Comparison of ENCODE assay signal across 1 cellular context in the genomic region with DNA sequence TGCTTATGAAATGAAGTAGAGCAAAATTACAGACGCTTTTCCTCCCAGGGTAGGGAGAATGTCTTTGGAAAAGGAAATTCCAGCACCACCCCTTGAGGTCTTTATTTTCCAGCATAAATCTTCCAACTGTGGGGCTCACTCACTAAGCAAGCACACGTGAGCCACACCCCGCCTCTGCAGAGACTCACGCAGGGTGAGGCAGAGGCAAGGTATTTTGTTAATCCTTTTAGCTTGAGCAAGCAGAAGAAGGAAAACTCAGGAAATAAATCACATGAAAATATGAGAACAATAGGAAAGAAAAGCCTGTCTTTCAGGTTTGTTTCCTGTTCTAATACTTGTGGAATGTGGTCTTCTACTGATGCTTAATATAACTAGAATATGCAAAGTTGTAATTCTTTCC.
TF ChIP-seq lines count a peak whose summit lies in the region.

No MANE protein-coding gene starts in this region.

TF ChIP-seq in GM23338, 12 proteins besides CTCF, POLR2A, EP300 and RAD21 (continued from another document):
- TF ChIP-seq, protein P1, sequence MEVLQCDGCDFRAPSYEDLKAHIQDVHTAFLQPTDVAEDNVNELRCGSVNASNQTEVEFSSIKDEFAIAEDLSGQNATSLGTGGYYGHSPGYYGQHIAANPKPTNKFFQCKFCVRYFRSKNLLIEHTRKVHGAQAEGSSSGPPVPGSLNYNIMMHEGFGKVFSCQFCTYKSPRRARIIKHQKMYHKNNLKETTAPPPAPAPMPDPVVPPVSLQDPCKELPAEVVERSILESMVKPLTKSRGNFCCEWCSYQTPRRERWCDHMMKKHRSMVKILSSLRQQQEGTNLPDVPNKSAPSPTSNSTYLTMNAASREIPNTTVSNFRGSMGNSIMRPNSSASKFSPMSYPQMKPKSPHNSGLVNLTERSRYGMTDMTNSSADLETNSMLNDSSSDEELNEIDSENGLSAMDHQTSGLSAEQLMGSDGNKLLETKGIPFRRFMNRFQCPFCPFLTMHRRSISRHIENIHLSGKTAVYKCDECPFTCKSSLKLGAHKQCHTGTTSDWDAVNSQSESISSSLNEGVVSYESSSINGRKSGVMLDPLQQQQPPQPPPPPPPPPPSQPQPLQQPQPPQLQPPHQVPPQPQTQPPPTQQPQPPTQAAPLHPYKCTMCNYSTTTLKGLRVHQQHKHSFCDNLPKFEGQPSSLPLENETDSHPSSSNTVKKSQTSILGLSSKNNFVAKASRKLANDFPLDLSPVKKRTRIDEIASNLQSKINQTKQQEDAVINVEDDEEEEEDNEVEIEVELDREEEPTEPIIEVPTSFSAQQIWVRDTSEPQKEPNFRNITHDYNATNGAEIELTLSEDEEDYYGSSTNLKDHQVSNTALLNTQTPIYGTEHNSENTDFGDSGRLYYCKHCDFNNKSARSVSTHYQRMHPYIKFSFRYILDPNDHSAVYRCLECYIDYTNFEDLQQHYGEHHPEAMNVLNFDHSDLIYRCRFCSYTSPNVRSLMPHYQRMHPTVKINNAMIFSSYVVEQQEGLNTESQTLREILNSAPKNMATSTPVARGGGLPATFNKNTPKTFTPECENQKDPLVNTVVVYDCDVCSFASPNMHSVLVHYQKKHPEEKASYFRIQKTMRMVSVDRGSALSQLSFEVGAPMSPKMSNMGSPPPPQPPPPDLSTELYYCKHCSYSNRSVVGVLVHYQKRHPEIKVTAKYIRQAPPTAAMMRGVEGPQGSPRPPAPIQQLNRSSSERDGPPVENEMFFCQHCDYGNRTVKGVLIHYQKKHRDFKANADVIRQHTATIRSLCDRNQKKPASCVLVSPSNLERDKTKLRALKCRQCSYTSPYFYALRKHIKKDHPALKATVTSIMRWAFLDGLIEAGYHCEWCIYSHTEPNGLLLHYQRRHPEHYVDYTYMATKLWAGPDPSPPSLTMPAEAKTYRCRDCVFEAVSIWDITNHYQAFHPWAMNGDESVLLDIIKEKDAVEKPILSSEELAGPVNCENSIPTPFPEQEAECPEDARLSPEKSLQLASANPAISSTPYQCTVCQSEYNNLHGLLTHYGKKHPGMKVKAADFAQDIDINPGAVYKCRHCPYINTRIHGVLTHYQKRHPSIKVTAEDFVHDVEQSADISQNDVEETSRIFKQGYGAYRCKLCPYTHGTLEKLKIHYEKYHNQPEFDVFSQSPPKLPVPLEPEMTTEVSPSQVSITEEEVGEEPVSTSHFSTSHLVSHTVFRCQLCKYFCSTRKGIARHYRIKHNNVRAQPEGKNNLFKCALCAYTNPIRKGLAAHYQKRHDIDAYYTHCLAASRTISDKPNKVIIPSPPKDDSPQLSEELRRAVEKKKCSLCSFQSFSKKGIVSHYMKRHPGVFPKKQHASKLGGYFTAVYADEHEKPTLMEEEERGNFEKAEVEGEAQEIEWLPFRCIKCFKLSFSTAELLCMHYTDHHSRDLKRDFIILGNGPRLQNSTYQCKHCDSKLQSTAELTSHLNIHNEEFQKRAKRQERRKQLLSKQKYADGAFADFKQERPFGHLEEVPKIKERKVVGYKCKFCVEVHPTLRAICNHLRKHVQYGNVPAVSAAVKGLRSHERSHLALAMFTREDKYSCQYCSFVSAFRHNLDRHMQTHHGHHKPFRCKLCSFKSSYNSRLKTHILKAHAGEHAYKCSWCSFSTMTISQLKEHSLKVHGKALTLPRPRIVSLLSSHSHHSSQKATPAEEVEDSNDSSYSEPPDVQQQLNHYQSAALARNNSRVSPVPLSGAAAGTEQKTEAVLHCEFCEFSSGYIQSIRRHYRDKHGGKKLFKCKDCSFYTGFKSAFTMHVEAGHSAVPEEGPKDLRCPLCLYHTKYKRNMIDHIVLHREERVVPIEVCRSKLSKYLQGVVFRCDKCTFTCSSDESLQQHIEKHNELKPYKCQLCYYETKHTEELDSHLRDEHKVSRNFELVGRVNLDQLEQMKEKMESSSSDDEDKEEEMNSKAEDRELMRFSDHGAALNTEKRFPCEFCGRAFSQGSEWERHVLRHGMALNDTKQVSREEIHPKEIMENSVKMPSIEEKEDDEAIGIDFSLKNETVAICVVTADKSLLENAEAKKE (CRISPR knock-in tag; IDR thresholded peaks at IDR 0.05): no peak
- no peak for TF ChIP-seq EZH2phosphoT487 (IDR thresholded peaks at IDR 0.05; ENCODE audit: unreplicated experiment)
- TF ChIP-seq STAT1 (IDR thresholded peaks at IDR 0.05; ENCODE audit: unreplicated experiment): no peak
- no peak for TF ChIP-seq EZH2 (IDR thresholded peaks at IDR 0.05; ENCODE audit: low read depth, unreplicated experiment)
